In the genomic region with DNA sequence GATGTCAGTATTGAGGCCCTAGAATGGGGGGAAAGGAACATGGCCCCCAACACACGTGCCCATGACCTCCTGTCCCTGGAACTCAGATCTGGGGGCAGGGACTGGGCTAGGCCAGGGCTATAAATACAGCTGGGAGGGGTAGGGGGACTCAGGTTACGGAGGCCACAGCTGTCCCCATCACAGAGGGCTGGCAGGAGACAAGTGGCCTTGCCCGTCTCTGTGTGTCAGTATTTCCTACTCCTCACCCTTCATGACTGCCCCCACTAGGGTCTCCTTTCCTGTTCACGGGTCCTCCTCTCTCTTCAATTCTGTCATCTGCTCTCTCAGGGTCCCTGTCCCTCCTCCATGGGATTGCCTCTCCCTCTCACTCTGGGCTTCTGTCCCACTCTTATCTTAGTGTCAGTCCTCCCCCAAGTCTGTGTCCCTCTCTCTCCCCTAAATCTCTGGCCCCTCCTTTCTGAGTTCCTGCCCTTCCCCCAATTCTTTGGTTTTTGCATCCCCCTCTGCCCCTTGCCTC, we compare ENCODE assay signal across 18 cellular contexts. TPM values are rescaled to one million over a fixed set of nuclear protein-coding genes. Genes with fewer than 3 reads are reported as not detected.
A peak's percentile ranks its signal among the peaks of the same experiment; 100 is the strongest.
DNase-seq lines count a peak whose midpoint lies in the region; ATAC-seq and TF ChIP-seq lines count a peak whose summit lies in the region.
"Had no signal": no experiment of that assay in that cellular context is flagged by ENCODE, and none has a peak within 500 bp of the region (broad histone marks: within the 10 kb centered on the region; RNA-seq: fewer than 3 reads in every experiment).

No MANE protein-coding gene starts in this region.

- H3K27me3 ChIP-seq in mesenchymal stem cell (ENCODE audit: control insufficient read depth in 1 of 2, insufficient read depth in 1 of 2, low read length in 2 of 2) (peaks cover 10 to 11% of the 10 kb centered on the region in 2 experiments), thoracic aorta (replicated peaks; ENCODE audit: insufficient read depth) (no peaks in the 10 kb centered on the region)
- H3K27me3 ChIP-seq: BE2C had no signal

- no peak overlapping the region for H3K4ac ChIP-seq in mesenchymal stem cell (ENCODE audit: low read depth in 1 of 2, low read length in 2 of 2)

- no peaks in the 10 kb centered on the region for H3K9me3 Mint-ChIP-seq in endothelial cell (ENCODE audit: unreplicated experiment)

- H2AK5ac ChIP-seq in mesenchymal stem cell (ENCODE audit: low read length, severe bottlenecking): no peak overlapping the region

- H3K4me3 ChIP-seq in mesenchymal stem cell (ENCODE audit: insufficient read depth in 1 of 2, low read depth in 1 of 2, low read length in 2 of 2): no peak overlapping the region
- H3K4me3 ChIP-seq in thoracic aorta: no peak overlapping the region
- H3K4me3 ChIP-seq: left lung had no signal

- H4K8ac ChIP-seq in mesenchymal stem cell (ENCODE audit: low read length): no peak overlapping the region

- H3K79me1 ChIP-seq in mesenchymal stem cell (replicated peaks; ENCODE audit: low read length, poor library complexity, severe bottlenecking): peaks cover 15% of the 10 kb centered on the region

- H2BK12ac ChIP-seq in mesenchymal stem cell (ENCODE audit: low read length in 2 of 2): peak overlapping the region in 1 of 2 experiments; percentile 40

- peak overlapping the region; percentile 2 for H2BK15ac ChIP-seq in mesenchymal stem cell (ENCODE audit: low read depth, poor library complexity, severe bottlenecking)

- H2BK5ac ChIP-seq in mesenchymal stem cell (ENCODE audit: low read depth, low read length, poor library complexity, severe bottlenecking): no peak overlapping the region

- H3K4me3 Mint-ChIP-seq in endothelial cell (ENCODE audit: unreplicated experiment): peak overlapping the region; percentile 48
- H3K4me3 Mint-ChIP-seq: naive B cell had no signal

- TF ChIP-seq POLR2A in erythroblast (IDR thresholded peaks at IDR 0.05; ENCODE audit: low read length): no peak

- no peak overlapping the region for H3K18ac ChIP-seq in mesenchymal stem cell (ENCODE audit: low read depth in 1 of 2, low read length in 2 of 2)

- no peak overlapping the region for H3K23ac ChIP-seq in mesenchymal stem cell (ENCODE audit: low read length in 2 of 2)

- H3K36me3 Mint-ChIP-seq in endothelial cell (ENCODE audit: low read depth, unreplicated experiment): peaks cover 30% of the 10 kb centered on the region

- WGBS in mesenchymal stem cell: 18% methylated on average over 4 of the region's 4 CpGs

- no peak overlapping the region for H2AFZ ChIP-seq in mesenchymal stem cell (ENCODE audit: low read depth, low read length)

- no peak overlapping the region for H3K14ac ChIP-seq in mesenchymal stem cell (ENCODE audit: low read length in 2 of 2)

- H3K27me3 Mint-ChIP-seq in endothelial cell (ENCODE audit: unreplicated experiment): peaks cover 22% of the 10 kb centered on the region

- peaks cover 23% of the 10 kb centered on the region for H3K4me1 ChIP-seq in mesenchymal stem cell (ENCODE audit: control insufficient read depth, insufficient read depth, low read depth, low read length)
- H3K4me1 ChIP-seq in thoracic aorta (ENCODE audit: control insufficient read depth in 1 of 2, low read depth in 2 of 2): peaks cover 12 to 41% of the 10 kb centered on the region in 2 donors

- H3K36me3 ChIP-seq in mesenchymal stem cell (ENCODE audit: control insufficient read depth in 1 of 2, insufficient read depth in 2 of 2, low read depth in 1 of 2, low read length in 2 of 2): peaks cover 0 to 4% of the 10 kb centered on the region in 2 experiments
- no peaks in the 10 kb centered on the region for H3K36me3 ChIP-seq in thoracic aorta
- H3K36me3 ChIP-seq: BE2C, left lung had no signal

- no peak overlapping the region for H3K9ac ChIP-seq in mesenchymal stem cell (ENCODE audit: low read length)

- no peak for ATAC-seq in thoracic aorta (ENCODE audit: insufficient number of reproducible peaks, low FRiP score, low read depth)
- no peak for ATAC-seq in HG03196 (IDR thresholded peaks at IDR 0.05; ENCODE audit: unreplicated experiment)
- ATAC-seq: left lung had no signal

- no peak overlapping the region for H4K91ac ChIP-seq in mesenchymal stem cell (ENCODE audit: low read length)

- H2BK120ac ChIP-seq in mesenchymal stem cell (ENCODE audit: low read depth, low read length): no peak overlapping the region

- H3K4me2 ChIP-seq in mesenchymal stem cell (ENCODE audit: low read length, poor library complexity, severe bottlenecking): no peak overlapping the region

- TF ChIP-seq CTCF in endothelial cell (IDR thresholded peaks at IDR 0.05; ENCODE audit: unreplicated experiment) (no peak), thoracic aorta (IDR thresholded peaks at IDR 0.05) (no peak)

- no peak overlapping the region for H3K27ac ChIP-seq in mesenchymal stem cell (ENCODE audit: low read length, poor library complexity, severe bottlenecking)
- H3K27ac ChIP-seq in thoracic aorta: peak overlapping the region; percentile 36 to 67
- H3K27ac ChIP-seq: left lung had no signal

- H3K4me1 Mint-ChIP-seq in endothelial cell (ENCODE audit: unreplicated experiment): peaks cover 24% of the 10 kb centered on the region

- peak; percentile 46 for DNase-seq in OCI-M1 (lab: John Stamatoyannopoulos, UW)
- no peak for DNase-seq in endothelial cell (ENCODE audit: low spot score)
- no peak for DNase-seq in mesenchymal stem cell
- no peak for DNase-seq in thoracic aorta (ENCODE audit: low spot score)
- DNase-seq in erythroblast (lab: John Stamatoyannopoulos, UW): no peak
- no peak for DNase-seq in epidermal melanocyte (ENCODE audit: insufficient read length, low spot score)
- DNase-seq: activated CD4-positive, alpha-beta T cell treated with anti-CD3 and anti-CD28 coated beads, Interleukin-2, amount 50 U/mL, for 48 hours; BE2C; DMS53; KBM-7; naive B cell; NCI-H1092; SHP77 treated with DMSO at 0.1 percent for 48 hours; stimulated activated CD4-positive, alpha-beta T cell treated with anti-CD3 and anti-CD28 coated beads, Interleukin-4, amount 100 ng/mL, for 24 hours had no signal

- H3K9me3 ChIP-seq in mesenchymal stem cell (ENCODE audit: control insufficient read depth, low read length): no peaks in the 10 kb centered on the region
- no peaks in the 10 kb centered on the region for H3K9me3 ChIP-seq in thoracic aorta
- H3K9me3 ChIP-seq: BE2C, left lung had no signal

- no peak overlapping the region for H3K27ac Mint-ChIP-seq in endothelial cell (ENCODE audit: unreplicated experiment)

RNA-seq across cellular contexts. Expression of a gene that starts 0.7 kb away (rescaled TPM):
- total RNA-seq in endothelial cell (ENCODE audit: unreplicated experiment): 0.72 TPM
- not detected for polyA plus RNA-seq in mesenchymal stem cell (2013, experiment 1 of 2)
- not detected for polyA plus RNA-seq in mesenchymal stem cell (2013, experiment 2 of 2)
- total RNA-seq in thoracic aorta: 1 to 10 TPM; 2.2 to 6.5 TPM
- total RNA-seq: chondrocyte, renal cortical epithelial cell had no signal

RNA-seq across cellular contexts. Expression of a gene that starts 1.7 kb away (rescaled TPM):
- total RNA-seq in endothelial cell (ENCODE audit: unreplicated experiment) (75.3 TPM), thoracic aorta (10 to 100 TPM; 48.3 to 65.9 TPM)
- 30.1 TPM for polyA plus RNA-seq in mesenchymal stem cell (2013, experiment 1 of 2)
- 30.7 TPM for polyA plus RNA-seq in mesenchymal stem cell (2013, experiment 2 of 2)

RNA-seq across cellular contexts. Expression of a gene that starts 36.5 kb away (rescaled TPM):
- total RNA-seq in endothelial cell (ENCODE audit: unreplicated experiment): 19.7 TPM
- 4.4 TPM for polyA plus RNA-seq in mesenchymal stem cell (2013, experiment 1 of 2)
- 4.5 TPM for polyA plus RNA-seq in mesenchymal stem cell (2013, experiment 2 of 2)
- 1 to 10 TPM; 2.7 to 5.0 TPM for total RNA-seq in thoracic aorta

RNA-seq across cellular contexts. Expression of a gene that starts 36.9 kb away (rescaled TPM):
- total RNA-seq in endothelial cell (ENCODE audit: unreplicated experiment) (0.51 TPM), thoracic aorta (not detected)
- 0.79 TPM for polyA plus RNA-seq in mesenchymal stem cell (2013, experiment 1 of 2)
- polyA plus RNA-seq in mesenchymal stem cell (2013, experiment 2 of 2): 0.79 TPM

RNA-seq across cellular contexts. Expression of a gene that starts 41.7 kb away (rescaled TPM):
- total RNA-seq in endothelial cell (ENCODE audit: unreplicated experiment): 5.8 TPM
- 5.4 TPM for polyA plus RNA-seq in mesenchymal stem cell (2013, experiment 1 of 2)
- 5.1 TPM for polyA plus RNA-seq in mesenchymal stem cell (2013, experiment 2 of 2)
- total RNA-seq in thoracic aorta: 10 to 100 TPM in 1 of 2 donors, not detected in 1; 19.8 TPM
